ENCODE assay signal across 9 cellular contexts in the genomic region with DNA sequence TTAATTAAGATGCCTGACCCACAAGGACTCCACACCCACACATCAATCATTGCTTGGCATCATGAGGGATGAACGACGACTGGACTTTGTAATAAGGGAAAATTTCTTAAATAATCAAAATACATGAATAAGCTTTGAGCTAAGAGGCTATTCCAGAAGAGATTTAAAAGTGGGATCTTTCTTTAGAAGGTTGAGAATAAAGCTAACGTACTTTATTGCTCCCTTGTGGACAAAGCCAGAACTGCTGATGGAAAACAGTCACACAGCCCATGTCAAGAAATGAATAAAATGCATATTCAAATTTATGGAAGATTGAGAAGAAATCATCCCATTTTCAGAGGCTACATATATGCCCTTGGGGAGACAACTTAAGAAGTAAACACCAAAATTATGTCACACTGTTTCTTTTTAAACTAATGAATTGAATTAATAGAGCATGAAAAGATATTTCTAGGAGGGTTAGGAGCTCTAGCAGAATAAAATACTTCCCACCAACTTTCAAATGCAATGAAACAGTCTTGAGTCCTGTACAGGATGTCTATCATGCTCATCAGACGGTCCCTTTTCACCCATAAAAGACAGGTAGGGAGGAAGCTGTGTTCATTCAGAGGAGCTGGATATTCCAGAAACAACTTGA.
DNase-seq lines count a peak whose midpoint lies in the region; ATAC-seq and TF ChIP-seq lines count a peak whose summit lies in the region.
"Had no signal": no experiment of that assay in that cellular context is flagged by ENCODE, and none has a peak within 500 bp of the region (broad histone marks: within the 10 kb centered on the region; RNA-seq: fewer than 3 reads in every experiment).

No MANE protein-coding gene starts in this region.

- DNase-seq in CD4-positive, CD25-positive, alpha-beta regulatory T cell = peak in 2 of 3 donors; percentile 5 to 32
- DNase-seq in GM13976 (ENCODE audit: low spot score) (peak; percentile 49), SK-N-MC (ENCODE audit: low read depth, low spot score) (peak; percentile 63), epithelial cell of proximal tubule (ENCODE audit: low read depth) (no peak), osteocyte (ENCODE audit: extremely low spot score, unreplicated experiment) (peak; percentile 8), omental fat pad (ENCODE audit: low spot score) (no peak)

- H3K27ac Mint-ChIP-seq in CD4-positive, CD25-positive, alpha-beta regulatory T cell = no peak overlapping the region
- H3K27ac Mint-ChIP-seq in osteocyte (ENCODE audit: unreplicated experiment) = no peak overlapping the region
- H3K27ac Mint-ChIP-seq: T-helper 1 cell treated with Interleukin-12 subunit alpha and Interleukin-12 subunit beta and Interleukin-4 antibody, amounts not matched to agents 30 μg/mL and 1 μg/mL, for 36 hours had no signal

- H3K9ac ChIP-seq in SK-N-MC (ENCODE audit: insufficient read length) = no peak overlapping the region

- no peak overlapping the region for H3K4me3 ChIP-seq in CD4-positive, CD25-positive, alpha-beta regulatory T cell (ENCODE audit: low read depth, low read length)
- H3K4me3 ChIP-seq in SK-N-MC (no peak overlapping the region), epithelial cell of proximal tubule (ENCODE audit: low read depth, low read length) (no peak overlapping the region)

- H3K4me3 Mint-ChIP-seq in CD4-positive, CD25-positive, alpha-beta regulatory T cell = no peak overlapping the region
- H3K4me3 Mint-ChIP-seq in osteocyte (ENCODE audit: unreplicated experiment) = no peak overlapping the region
- H3K4me3 Mint-ChIP-seq: T-helper 1 cell treated with Interleukin-12 subunit alpha and Interleukin-12 subunit beta and Interleukin-4 antibody, amounts not matched to agents 30 μg/mL and 1 μg/mL, for 36 hours had no signal

- H3K27me3 ChIP-seq in CD4-positive, CD25-positive, alpha-beta regulatory T cell (ENCODE audit: control insufficient read depth, insufficient read depth, low read length) = no peaks in the 10 kb centered on the region

- TF ChIP-seq CTCF in GM13976 (IDR thresholded peaks at IDR 0.05; ENCODE audit: borderline replicate concordance, control extremely low read depth, extremely low read depth, insufficient read depth, missing control alignments) (no peak), epithelial cell of proximal tubule (conservative IDR thresholded peaks at IDR 0.05; ENCODE audit: low read depth, low read length) (peak; percentile 69), osteocyte (IDR thresholded peaks at IDR 0.05) (peak; percentile 68), omental fat pad (IDR thresholded peaks at IDR 0.05) (no peak)

- in situ Hi-C loops in GM13976 (cut with MboI; ENCODE audit: low sequenced_read_pairs, unreplicated experiment) = no loop called here

- no peaks in the 10 kb centered on the region for H3K4me1 ChIP-seq in CD4-positive, CD25-positive, alpha-beta regulatory T cell (ENCODE audit: control insufficient read depth, insufficient read depth, low read length, poor library complexity, severe bottlenecking)

- no peaks in the 10 kb centered on the region for H3K36me3 Mint-ChIP-seq in CD4-positive, CD25-positive, alpha-beta regulatory T cell
- H3K36me3 Mint-ChIP-seq in osteocyte (ENCODE audit: unreplicated experiment) = peaks cover 8% of the 10 kb centered on the region

- H3K27me3 Mint-ChIP-seq in CD4-positive, CD25-positive, alpha-beta regulatory T cell = peaks cover under 1% of the 10 kb centered on the region
- H3K27me3 Mint-ChIP-seq in osteocyte (ENCODE audit: unreplicated experiment) = no peaks in the 10 kb centered on the region

- no peak for ATAC-seq in CD4-positive, CD25-positive, alpha-beta regulatory T cell (ENCODE audit: low read depth in 2 of 2)
- ATAC-seq in omental fat pad (ENCODE audit: low FRiP score) (no peak), GM18502 (IDR thresholded peaks at IDR 0.05; ENCODE audit: poor library complexity, unreplicated experiment) (no peak), GM18511 (IDR thresholded peaks at IDR 0.05; ENCODE audit: unreplicated experiment) (no peak)

- H3K9me3 ChIP-seq in CD4-positive, CD25-positive, alpha-beta regulatory T cell (ENCODE audit: control insufficient read depth in 2 of 2, low read length in 2 of 2) = no peaks in the 10 kb centered on the region
- H3K9me3 ChIP-seq in SK-N-MC (ENCODE audit: low read depth, low read length) = no peaks in the 10 kb centered on the region

- peaks cover 0 to 17% (median 5%) of the 10 kb centered on the region in 4 donors for H3K4me1 Mint-ChIP-seq in CD4-positive, CD25-positive, alpha-beta regulatory T cell
- H3K4me1 Mint-ChIP-seq in osteocyte (ENCODE audit: unreplicated experiment) = no peaks in the 10 kb centered on the region

- H3K9me3 Mint-ChIP-seq in CD4-positive, CD25-positive, alpha-beta regulatory T cell = no peaks in the 10 kb centered on the region
- no peaks in the 10 kb centered on the region for H3K9me3 Mint-ChIP-seq in osteocyte (ENCODE audit: unreplicated experiment)
- H3K9me3 Mint-ChIP-seq: T-helper 1 cell treated with Interleukin-12 subunit alpha and Interleukin-12 subunit beta and Interleukin-4 antibody, amounts not matched to agents 30 μg/mL and 1 μg/mL, for 36 hours had no signal

- no peak overlapping the region for H3K27ac ChIP-seq in CD4-positive, CD25-positive, alpha-beta regulatory T cell (ENCODE audit: insufficient read depth, low read length, poor library complexity, severe bottlenecking)
- H3K27ac ChIP-seq in SK-N-MC = peak overlapping the region; percentile 72

- no peaks in the 10 kb centered on the region for H3K36me3 ChIP-seq in CD4-positive, CD25-positive, alpha-beta regulatory T cell (ENCODE audit: control insufficient read depth, insufficient read depth, low read length)
- H3K36me3 ChIP-seq in SK-N-MC (ENCODE audit: insufficient read depth, low read length) = no peaks in the 10 kb centered on the region

Comparison
In these comparisons a context has a peak if more than half of its experiments do, and no peak if none do; other contexts are left out.
1. DNase-seq: peak in CD4-positive, CD25-positive, alpha-beta regulatory T cell (2 of 3), GM13976 (single experiment), SK-N-MC (single experiment) and osteocyte (single experiment); none in epithelial cell of proximal tubule (single experiment) and omental fat pad (single experiment).
2. CTCF ChIP-seq: peak in epithelial cell of proximal tubule (single experiment) and osteocyte (single experiment); none in GM13976 (single experiment) and omental fat pad (0 of 3).